In the genomic region with DNA sequence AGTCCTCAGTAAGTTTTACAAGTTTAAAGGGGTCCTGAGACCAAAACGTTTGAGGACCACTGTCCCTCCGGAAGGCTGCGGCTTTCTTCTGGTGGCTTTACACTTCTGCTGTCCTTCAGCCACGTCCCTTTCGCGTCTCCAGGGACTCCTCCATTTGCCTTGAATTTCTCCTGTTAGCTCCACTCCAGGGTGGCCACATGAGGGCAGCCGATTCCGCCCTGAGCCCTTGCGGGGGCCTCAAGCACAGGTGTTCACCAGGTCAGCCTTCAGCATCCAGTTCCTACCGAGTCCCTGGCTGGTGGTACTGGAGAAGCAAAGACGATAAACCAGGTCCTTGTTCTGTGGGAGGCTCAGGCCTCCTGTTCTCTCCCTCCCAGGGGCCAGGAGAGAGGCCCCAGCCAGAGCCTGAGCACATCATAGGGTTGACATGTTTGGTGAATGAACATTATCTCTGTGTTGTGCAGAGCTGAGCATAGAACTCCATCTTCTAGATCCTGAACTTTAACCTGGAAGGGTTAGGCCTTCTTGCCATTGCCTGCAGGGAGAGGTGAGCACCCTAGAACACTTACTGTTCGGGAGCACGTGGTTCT, we compare ENCODE assay signal across 8 cellular contexts. TPM values are rescaled to one million over a fixed set of nuclear protein-coding genes. Genes with fewer than 3 reads are reported as not detected.
DNase-seq lines count a peak whose midpoint lies in the region; ATAC-seq and TF ChIP-seq lines count a peak whose summit lies in the region.

No MANE protein-coding gene starts in this region.

- H3K27ac Mint-ChIP-seq in osteocyte (ENCODE audit: unreplicated experiment) = no peak overlapping the region

- ATAC-seq in GM19351 (IDR thresholded peaks at IDR 0.05; ENCODE audit: unreplicated experiment) = peak; percentile 69

- DNase-seq in BJ (ENCODE audit: low read depth) (no peak), MM.1S (peak; percentile 80), fibroblast of the aortic adventitia (ENCODE audit: low read depth) (peak; percentile 20), osteocyte (ENCODE audit: extremely low spot score, unreplicated experiment) (no peak)
- peak in 2 of 3 experiments; percentile 2 to 11 for DNase-seq in activated CD8-positive, alpha-beta memory T cell treated with anti-CD3 and anti-CD28 coated beads for 48 hours (ENCODE audit: low read depth in 2 of 3, low spot score in 2 of 3)
- DNase-seq in activated CD4-positive, CD25-positive, alpha-beta regulatory T cell (lab: John Stamatoyannopoulos, UW) = no peak
- DNase-seq in effector memory CD4-positive, alpha-beta T cell = no peak

- H3K36me3 ChIP-seq in BJ (ENCODE audit: control insufficient read depth, insufficient read depth, low read length) = no peaks in the 10 kb centered on the region
- H3K36me3 ChIP-seq in MM.1S (replicated peaks; ENCODE audit: insufficient read depth, low read length) = no peaks in the 10 kb centered on the region
- H3K36me3 ChIP-seq in effector memory CD4-positive, alpha-beta T cell (ENCODE audit: control insufficient read depth, insufficient read depth, low read length) = no peaks in the 10 kb centered on the region

- peak overlapping the region; percentile 38; the same call in 1 of the 2 replicates for H3K4me2 ChIP-seq in MM.1S (ENCODE audit: low read depth, low read length)

- POLR2A ChIA-PET in BJ (lab: Charles Lee) = no interaction called here

- H3K9me3 Mint-ChIP-seq in osteocyte (ENCODE audit: unreplicated experiment) = no peaks in the 10 kb centered on the region

- peak; percentile 47 for TF ChIP-seq CTCF in BJ (IDR thresholded peaks at IDR 0.05; ENCODE audit: insufficient read depth, low read depth, low read length)
- TF ChIP-seq CTCF in MM.1S (IDR thresholded peaks at IDR 0.05; ENCODE audit: low read length) = peak; percentile 85
- peak; percentile 55 for TF ChIP-seq CTCF in fibroblast of the aortic adventitia (IDR thresholded peaks at IDR 0.05; ENCODE audit: insufficient read depth, low read length)
- TF ChIP-seq CTCF in osteocyte (IDR thresholded peaks at IDR 0.05) = peak; percentile 45

- H3K4me3 Mint-ChIP-seq in osteocyte (ENCODE audit: unreplicated experiment) = no peak overlapping the region

- H3K36me3 Mint-ChIP-seq in osteocyte (ENCODE audit: unreplicated experiment) = peaks cover 7% of the 10 kb centered on the region

- no peaks in the 10 kb centered on the region for H3F3A ChIP-seq in MM.1S (ENCODE audit: insufficient read depth, low read length)

- H4K20me1 ChIP-seq in MM.1S (ENCODE audit: insufficient read depth, low read length) = no peaks in the 10 kb centered on the region

- H3K27me3 ChIP-seq in BJ (ENCODE audit: control insufficient read depth, insufficient read depth, low read length) (no peaks in the 10 kb centered on the region), MM.1S (replicated peaks; ENCODE audit: insufficient read depth, low read length) (no peaks in the 10 kb centered on the region)
- no peaks in the 10 kb centered on the region for H3K27me3 ChIP-seq in effector memory CD4-positive, alpha-beta T cell (replicated peaks; ENCODE audit: control insufficient read depth, insufficient read depth, low read length, poor library complexity, severe bottlenecking)

- peak overlapping the region; percentile 22 for H2AFZ ChIP-seq in MM.1S (ENCODE audit: low read length)

- CTCF ChIA-PET in BJ (lab: Yijun Ruan, JAX) = interaction anchor here (0.6 to 1.9 kb wide), 8 partner anchors 8 to 604 kb away, joined by 3 to 6 read pairs (median 4); a partner anchor contains a TSS

- no peak overlapping the region for H3K27ac ChIP-seq in MM.1S (ENCODE audit: low read length)
- H3K27ac ChIP-seq in effector memory CD4-positive, alpha-beta T cell (ENCODE audit: insufficient read depth, low read length, poor library complexity, severe bottlenecking) = no peak overlapping the region

- H3K9me2 ChIP-seq in MM.1S (replicated peaks; ENCODE audit: insufficient read depth, low read length) = no peaks in the 10 kb centered on the region

- H3K4me1 ChIP-seq in MM.1S (ENCODE audit: low read length) = peaks cover 6% of the 10 kb centered on the region; the same call in 1 of the 2 replicates
- H3K4me1 ChIP-seq in effector memory CD4-positive, alpha-beta T cell (ENCODE audit: control insufficient read depth, insufficient read depth, low read length, poor library complexity, severe bottlenecking) = no peaks in the 10 kb centered on the region

- H3K4me3 ChIP-seq in BJ (ENCODE audit: low read depth, low read length) (no peak overlapping the region), MM.1S (ENCODE audit: low read length) (no peak overlapping the region), fibroblast of the aortic adventitia (ENCODE audit: low read depth, low read length) (no peak overlapping the region)
- H3K4me3 ChIP-seq in effector memory CD4-positive, alpha-beta T cell (ENCODE audit: insufficient read depth, low read depth, low read length, poor library complexity, severe bottlenecking) = no peak overlapping the region

- H3K4me1 Mint-ChIP-seq in osteocyte (ENCODE audit: unreplicated experiment) = peaks cover 3% of the 10 kb centered on the region

- H3K79me2 ChIP-seq in MM.1S (ENCODE audit: low read length) = no peaks in the 10 kb centered on the region

- H3K9ac ChIP-seq in MM.1S (ENCODE audit: low read length) = no peak overlapping the region

- H3K9me3 ChIP-seq in MM.1S (replicated peaks; ENCODE audit: insufficient read depth, low read length) = no peaks in the 10 kb centered on the region
- no peaks in the 10 kb centered on the region for H3K9me3 ChIP-seq in effector memory CD4-positive, alpha-beta T cell (ENCODE audit: control insufficient read depth, low read length)

- H3K27me3 Mint-ChIP-seq in osteocyte (ENCODE audit: unreplicated experiment) = no peaks in the 10 kb centered on the region

RNA-seq across cellular contexts. Expression of a gene that starts 27.4 kb away (rescaled TPM):
- 4.7 and 6.8 TPM in 2 replicates for polyA plus RNA-seq in BJ (2011; rRNA removed)
- polyA minus RNA-seq in BJ (2011; rRNA and poly(A)+ RNA removed) = 2.9 and 4.4 TPM in 2 replicates
- total RNA-seq in fibroblast of the aortic adventitia (ENCODE audit: low replicate concordance) = 8.4 and 22.3 TPM in 2 replicates
- 16.0 and 16.2 TPM in 2 replicates for total RNA-seq in osteocyte

RNA-seq across cellular contexts. Expression of a gene that starts 42.3 kb away (rescaled TPM):
- 23.4 and 32.1 TPM in 2 replicates for polyA plus RNA-seq in BJ (2011; rRNA removed)
- 16.4 and 23.5 TPM in 2 replicates for polyA minus RNA-seq in BJ (2011; rRNA and poly(A)+ RNA removed)
- total RNA-seq in fibroblast of the aortic adventitia (ENCODE audit: low replicate concordance) (13.1 and 42.7 TPM in 2 replicates), osteocyte (18.8 and 22.8 TPM in 2 replicates)

Comparison
In these comparisons a context has a peak if more than half of its experiments do, and no peak if none do; other contexts are left out.
1. DNase-seq: peak in MM.1S (single experiment), activated CD8-positive, alpha-beta memory T cell treated with anti-CD3 and anti-CD28 coated beads for 48 hours (2 of 3) and fibroblast of the aortic adventitia (single experiment); none in BJ (single experiment), osteocyte (single experiment), activated CD4-positive, CD25-positive, alpha-beta regulatory T cell (0 of 4) and effector memory CD4-positive, alpha-beta T cell (0 of 3).
2. Peak in every context shown above with its lines, with median percentiles within 50 percentile points of each other: CTCF ChIP-seq.